Comparison of ENCODE assay signal across 21 cellular contexts in the genomic region with DNA sequence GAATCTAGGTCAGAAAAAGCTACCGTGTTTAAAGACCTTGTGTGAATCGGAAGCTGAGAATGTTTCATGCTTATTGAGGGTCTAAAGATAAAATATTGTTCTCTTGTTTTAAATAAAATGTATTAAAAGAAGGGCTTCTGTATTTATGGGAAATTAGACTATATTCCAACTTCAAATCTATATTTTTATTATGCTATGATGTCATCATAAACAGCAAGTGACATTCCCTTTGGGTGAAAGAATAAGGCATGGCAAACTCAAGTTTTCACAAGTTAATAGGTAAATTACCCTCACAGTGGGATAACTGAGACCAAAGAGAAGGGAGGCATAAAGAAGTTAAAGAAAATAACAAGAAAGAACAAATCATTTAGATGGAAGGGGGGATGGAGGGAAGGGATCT.
DNase-seq lines count a peak whose midpoint lies in the region; ATAC-seq and TF ChIP-seq lines count a peak whose summit lies in the region.
"Had no signal": no experiment of that assay in that cellular context is flagged by ENCODE, and none has a peak within 500 bp of the region (broad histone marks: within the 10 kb centered on the region; RNA-seq: fewer than 3 reads in every experiment).

No MANE protein-coding gene starts in this region.

- H3K4me2 ChIP-seq in HCT116 (ENCODE audit: low read length): no peak overlapping the region
- H3K4me2 ChIP-seq in Loucy (ENCODE audit: low read depth, low read length, poor library complexity, severe bottlenecking): no peak overlapping the region
- H3K4me2 ChIP-seq: BLaER1 had no signal

- no peaks in the 10 kb centered on the region for H3K9me3 ChIP-seq in HCT116 (ENCODE audit: control insufficient read depth in 1 of 2, insufficient read depth in 1 of 2, low read depth in 1 of 2, low read length in 2 of 2)
- no peaks in the 10 kb centered on the region for H3K9me3 ChIP-seq in HEK293 (ENCODE audit: control insufficient read depth, insufficient read depth, low read depth, low read length)
- H3K9me3 ChIP-seq in Loucy (ENCODE audit: insufficient read depth, low read depth, low read length): no peaks in the 10 kb centered on the region
- H3K9me3 ChIP-seq: BE2C, BLaER1 had no signal

- TF ChIP-seq POLR2A in HCT116 (IDR thresholded peaks at IDR 0.05; ENCODE audit: borderline replicate concordance, extremely low read depth, insufficient read depth, insufficient read length): no peak

- no peaks in the 10 kb centered on the region for H3F3A ChIP-seq in Loucy (ENCODE audit: low read depth)

- no peak for TF ChIP-seq RAD21 in HCT116 (IDR thresholded peaks at IDR 0.05; ENCODE audit: low read depth)

- no peak for TF ChIP-seq CTCF in HCT116 (IDR thresholded peaks at IDR 0.05 in 2 of 3, conservative IDR thresholded peaks at IDR 0.05 in 1 of 3; ENCODE audit: borderline replicate concordance in 1 of 3, insufficient read depth in 1 of 3, low read depth in 2 of 3, low read length in 2 of 3)
- no peak for TF ChIP-seq CTCF in HEK293 (tag by site-specific recombination; IDR thresholded peaks at IDR 0.05)
- TF ChIP-seq CTCF in Loucy (conservative IDR thresholded peaks at IDR 0.05; ENCODE audit: low read length): no peak

- no peak for ATAC-seq in HCT116
- ATAC-seq in left ventricle myocardium superior: no peak
- ATAC-seq in GM21786 (IDR thresholded peaks at IDR 0.05; ENCODE audit: unreplicated experiment): no peak
- ATAC-seq: GM12878 had no signal

- CTCF ChIA-PET in HCT116 (lab: Charles Lee): no interaction called here
- CTCF ChIA-PET in HEK293 (lab: Yijun Ruan, JAX): no interaction called here

- H3K79me2 ChIP-seq in HCT116 (ENCODE audit: insufficient read depth, low read length) (no peaks in the 10 kb centered on the region), Loucy (ENCODE audit: insufficient read depth, low read length) (no peaks in the 10 kb centered on the region)

- DNase-seq in HCT116 (ENCODE audit: low read depth, low spot score) (no peak), left ventricle myocardium superior (no peak)
- DNase-seq: 8988T; ACHN; BE2C; C1 segment of cervical spinal cord; CD4-positive, CD25-positive, alpha-beta regulatory T cell; CD8-positive, alpha-beta memory T cell; COR-L47; DMS 273 treated with DMSO at 0.1 percent for 48 hours; DMS153; DMS53; DMS79; DND-41; EL; GDM1 had no signal

- intact Hi-C loops in HCT116 (cut with micrococcal nuclease) (no loop called here), left ventricle myocardium superior (cut with micrococcal nuclease) (no loop called here)

- H3K4me1 ChIP-seq in HCT116 (ENCODE audit: control insufficient read depth in 1 of 2, insufficient read depth in 2 of 2, low read length in 2 of 2) (peaks cover 6 to 30% of the 10 kb centered on the region in 2 experiments), HEK293 (ENCODE audit: control insufficient read depth, insufficient read depth, low read length) (no peaks in the 10 kb centered on the region), Loucy (ENCODE audit: insufficient read depth, low read length, poor library complexity, severe bottlenecking) (peaks cover 35% of the 10 kb centered on the region)
- H3K4me1 ChIP-seq: BE2C, BLaER1 had no signal

- no peak overlapping the region for H3K27ac ChIP-seq in HCT116 (ENCODE audit: low read depth, low read length)
- no peak overlapping the region for H3K27ac ChIP-seq in HEK293 (ENCODE audit: extremely low read depth, low read depth, low read length)
- H3K27ac ChIP-seq: BLaER1 had no signal

- no peaks in the 10 kb centered on the region for H4K20me1 ChIP-seq in HCT116 (ENCODE audit: insufficient read depth)
- H4K20me1 ChIP-seq in Loucy (ENCODE audit: insufficient read depth, low read length, poor library complexity, severe bottlenecking): no peaks in the 10 kb centered on the region
- H4K20me1 ChIP-seq: BLaER1 had no signal

- BruUV-seq in HCT116 (replicated peaks; lab: Mats Ljungman, UMichigan): no TSS peak

- no peak overlapping the region for H3K9ac ChIP-seq in HCT116 (ENCODE audit: low read length)
- H3K9ac ChIP-seq in Loucy (ENCODE audit: low read depth, low read length, poor library complexity, severe bottlenecking): no peak overlapping the region
- H3K9ac ChIP-seq: BLaER1 had no signal

- H3K27me3 ChIP-seq in HCT116 (ENCODE audit: insufficient read depth, low read length): no peaks in the 10 kb centered on the region
- no peaks in the 10 kb centered on the region for H3K27me3 ChIP-seq in Loucy (ENCODE audit: insufficient read depth, low read length, poor library complexity, severe bottlenecking)
- H3K27me3 ChIP-seq: BLaER1 had no signal

- POLR2A ChIA-PET in HCT116 (lab: Charles Lee) (no interaction called here), HEK293 (lab: Yijun Ruan, JAX) (no interaction called here)

- no peaks in the 10 kb centered on the region for H3K9me2 ChIP-seq in HCT116 (ENCODE audit: insufficient read depth)
- no peaks in the 10 kb centered on the region for H3K9me2 ChIP-seq in Loucy (replicated peaks; ENCODE audit: low read depth, low read length)

- H3K4me3 ChIP-seq in HCT116 (replicated peaks in 1 of 2; ENCODE audit: low read depth in 1 of 2, low read length in 2 of 2) (no peak overlapping the region), HEK293 (ENCODE audit: low read depth, low read length) (no peak overlapping the region), Loucy (ENCODE audit: low read length, poor library complexity, severe bottlenecking) (no peak overlapping the region)
- H3K4me3 ChIP-seq: BLaER1, GM12878 had no signal

- H3K36me3 ChIP-seq in HCT116 (ENCODE audit: control insufficient read depth in 1 of 2, insufficient read depth in 2 of 2, low read length in 2 of 2) (no peaks in the 10 kb centered on the region), HEK293 (ENCODE audit: control insufficient read depth in 2 of 2, insufficient read depth in 1 of 2, low read length in 2 of 2) (no peaks in the 10 kb centered on the region), Loucy (ENCODE audit: insufficient read depth, low read length) (no peaks in the 10 kb centered on the region)
- H3K36me3 ChIP-seq: BE2C, BLaER1 had no signal

- RAD21 ChIA-PET in HCT116 (lab: Charles Lee; ENCODE audit: low non-redundant PET in 1 of 2, low total read pairs in 2 of 2, uncharacterized antibody in 2 of 2, unreplicated experiment in 2 of 2): no interaction called here

- H2AFZ ChIP-seq in HCT116 (ENCODE audit: low read depth, low read length, poor library complexity, severe bottlenecking) (peak overlapping the region; percentile 25), Loucy (ENCODE audit: low read length) (0 out of 2 replicates have a peak overlapping the region, but pooled peaks have one; percentile 4)

TF ChIP-seq in HCT116, 20 proteins besides CTCF, POLR2A, EP300 and RAD21 (continues in another document):
- TF ChIP-seq EZH2 (IDR thresholded peaks at IDR 0.05) (no peak), SP1 (IDR thresholded peaks at IDR 0.05; ENCODE audit: low read depth) (no peak), MAX (IDR thresholded peaks at IDR 0.05) (no peak), YY1 (IDR thresholded peaks at IDR 0.05; ENCODE audit: extremely low read depth, insufficient replicate concordance, low read depth, low read length) (no peak), SIN3A (IDR thresholded peaks at IDR 0.05; ENCODE audit: low read depth) (no peak), TCF7L2 (IDR thresholded peaks at IDR 0.05; ENCODE audit: borderline replicate concordance, extremely low read depth, insufficient read depth, insufficient read length) (no peak), JUND (IDR thresholded peaks at IDR 0.05) (no peak)

TF ChIP-seq in HEK293, 187 proteins besides CTCF, POLR2A, EP300 and RAD21:
- no peak for TF ChIP-seq ZBTB48 (tag by site-specific recombination; IDR thresholded peaks at IDR 0.05)
- no peak for TF ChIP-seq SETDB1 (IDR thresholded peaks at IDR 0.05; ENCODE audit: insufficient read length, low read length)
- TF ChIP-seq ATF2 (tag by site-specific recombination; IDR thresholded peaks at IDR 0.05; ENCODE audit: low read depth): peak; percentile 78
- no peak for TF ChIP-seq KLF1 (tag by site-specific recombination; IDR thresholded peaks at IDR 0.05)
